In genomic region chr12:22529281-22530060, GRCh38 we compare ENCODE assay signal across 9 cellular contexts. TPM values are rescaled to one million over a fixed set of nuclear protein-coding genes. Genes with fewer than 3 reads are reported as not detected.
DNase-seq lines count a peak whose midpoint lies in the region; ATAC-seq, FAIRE-seq and TF ChIP-seq lines count a peak whose summit lies in the region.
"Had no signal": no experiment of that assay in that cellular context is flagged by ENCODE, and none has a peak within 500 bp of the region (broad histone marks: within the 10 kb centered on the region; RNA-seq: fewer than 3 reads in every experiment).

No MANE protein-coding gene starts in this region.

- H3K4me2 ChIP-seq in A549: no peak overlapping the region

- TF ChIP-seq POLR2A in A549 (IDR thresholded peaks at IDR 0.05; ENCODE audit: low read length) (no peak), body of pancreas (IDR thresholded peaks at IDR 0.05) (no peak), lower leg skin (IDR thresholded peaks at IDR 0.05) (no peak)

- H3K36me3 ChIP-seq in body of pancreas (replicated peaks in 1 of 2; ENCODE audit: insufficient read depth in 1 of 2, low read depth in 2 of 2): no peaks in the 10 kb centered on the region

- peaks cover 33% of the 10 kb centered on the region for H3K36me3 Mint-ChIP-seq in HFFc6 (ENCODE audit: low read depth)
- peaks cover 0 to 60% (median 21%) of the 10 kb centered on the region in 3 donors for H3K36me3 Mint-ChIP-seq in naive thymus-derived CD8-positive, alpha-beta T cell

- DNase-seq in A549 (ENCODE audit: low read depth in 1 of 2, low spot score in 1 of 2) (peak; percentile 19 to 62), GM03348 (ENCODE audit: low spot score) (peak; percentile 23), HFFc6 (peak; percentile 35), NCI-H1436 treated with DMSO at 0.1 percent for 48 hours (lab: John Stamatoyannopoulos, UW) (peak; percentile 10), body of pancreas (no peak), NCI-H2029 (lab: John Stamatoyannopoulos, UW) (no peak), lower leg skin (ENCODE audit: low spot score in 2 of 2) (no peak)
- DNase-seq in naive thymus-derived CD8-positive, alpha-beta T cell: peak in 3 of 10 donors; percentile 37 to 52 (median 51)
- DNase-seq: left cardiac atrium had no signal

- peak; percentile 67 for TF ChIP-seq RAD21 in A549 (conservative IDR thresholded peaks at IDR 0.05 in 1 of 2, IDR thresholded peaks at IDR 0.05 in 1 of 2)

- FAIRE-seq in A549 (lab: Jason Lieb, UNC): peak; percentile 32

- H3K4me1 ChIP-seq in A549 (peaks cover 25% of the 10 kb centered on the region; the same call in 2 of the 3 replicates), body of pancreas (no peaks in the 10 kb centered on the region)

- H3K27me3 ChIP-seq in body of pancreas: no peaks in the 10 kb centered on the region

- 0 out of 2 replicates have a peak, but pooled peaks cover 4% of the 10 kb centered on the region for H3K9me3 Mint-ChIP-seq in HFFc6
- H3K9me3 Mint-ChIP-seq in naive thymus-derived CD8-positive, alpha-beta T cell: no peaks in the 10 kb centered on the region

- intact Hi-C loops in body of pancreas (cut with DNase I) (no loop called here), lower leg skin (cut with DNase I; ENCODE audit: low total_unique reads) (no loop called here)

- H3K27ac Mint-ChIP-seq in HFFc6: peak overlapping the region; percentile 90
- H3K27ac Mint-ChIP-seq in naive thymus-derived CD8-positive, alpha-beta T cell: peak overlapping the region in 2 of 10 donors; percentile 29 to 46

- TF ChIP-seq CTCF in A549 (IDR thresholded peaks at IDR 0.05) (peak; percentile 59), HFFc6 (IDR thresholded peaks at IDR 0.05) (peak; percentile 76), body of pancreas (IDR thresholded peaks at IDR 0.05) (peak in 6 of 7 experiments; percentile 28 to 56 (median 46)), lower leg skin (IDR thresholded peaks at IDR 0.05) (no peak)

- H3K27ac ChIP-seq in A549 (no peak overlapping the region), body of pancreas (no peak overlapping the region)

- H3K9me3 ChIP-seq in A549 (peaks cover 16% of the 10 kb centered on the region), body of pancreas (no peaks in the 10 kb centered on the region)

- peaks cover 49% of the 10 kb centered on the region for H3K4me1 Mint-ChIP-seq in HFFc6 (ENCODE audit: low read depth)
- peaks cover 6 to 15% (median 8%) of the 10 kb centered on the region in 4 donors for H3K4me1 Mint-ChIP-seq in naive thymus-derived CD8-positive, alpha-beta T cell

- 80% methylated on average over 3 of the region's 3 CpGs for WGBS in A549 (ENCODE audit: missing lambda C conversion rate)
- 89 to 95% methylated on average over 3 of the region's 3 CpGs for WGBS in body of pancreas, 2 donors
- 85 to 93% methylated on average over 3 of the region's 3 CpGs for WGBS in lower leg skin, 2 donors

- no peak for TF ChIP-seq EP300 in A549 (IDR thresholded peaks at IDR 0.05)

- H3K4me3 ChIP-seq in A549: no peak overlapping the region
- H3K4me3 ChIP-seq in body of pancreas: no peak overlapping the region
- H3K4me3 ChIP-seq in lower leg skin (ENCODE audit: low read depth, poor library complexity, severe bottlenecking): no peak overlapping the region

- POLR2A ChIA-PET in A549 (lab: Yijun Ruan, JAX): no interaction called here
- POLR2A ChIA-PET in naive thymus-derived CD8-positive, alpha-beta T cell (lab: Charles Lee): interaction anchor here (0.7 kb wide), 1 partner anchor 15 kb away, joined by 3 read pairs; the partner anchor contains the start of gene C2CD5

- ATAC-seq in A549 (peak; percentile 86 to 91), body of pancreas (no peak)
- ATAC-seq in naive thymus-derived CD8-positive, alpha-beta T cell: peak; percentile 87 to 88

- no peaks in the 10 kb centered on the region for H3K27me3 Mint-ChIP-seq in HFFc6 (ENCODE audit: insufficient read depth)
- no peaks in the 10 kb centered on the region for H3K27me3 Mint-ChIP-seq in naive thymus-derived CD8-positive, alpha-beta T cell

- CTCF ChIA-PET in A549 (lab: Yijun Ruan, JAX): interaction anchor here (0.6 to 1.6 kb wide), 8 partner anchors 10 to 149 kb away, joined by 3 to 8 read pairs (median 4); partner anchors contain the start of genes C2CD5 and ETNK1

- H3K4me3 Mint-ChIP-seq in HFFc6: peak overlapping the region; percentile 20
- H3K4me3 Mint-ChIP-seq in naive thymus-derived CD8-positive, alpha-beta T cell: no peak overlapping the region

TF ChIP-seq in A549, 52 proteins besides CTCF, POLR2A, EP300 and RAD21:
- TF ChIP-seq SMC3 (IDR thresholded peaks at IDR 0.05) (peak; percentile 57), RFX5 (IDR thresholded peaks at IDR 0.05) (no peak)

RNA-seq across cellular contexts. Expression of gene C2CD5, which starts 14.9 kb away (rescaled TPM):
- polyA plus RNA-seq in A549 (2011; rRNA removed) (35.2 and 39.7 TPM in 2 replicates), A549 (2017; fragmentation: RNase III; extraction: RNeasy Plus Mini Kit Qiagen cat#74134 plus additional on column Dnase treatment) (13.6 to 14.3 TPM (median 14.1 TPM) in 3 replicates)
- polyA plus RNA-seq in A549 (2012; cell fraction: cytosol; rRNA removed): 7.6 and 8.6 TPM in 2 replicates
- 7.1 and 9.7 TPM in 2 replicates for polyA plus RNA-seq in A549 (2012; cell fraction: nucleus; rRNA removed)
- 27.0 and 27.6 TPM in 2 replicates for polyA minus RNA-seq in A549 (2011; rRNA and poly(A)+ RNA removed)
- total RNA-seq in HFFc6 (2021; fragmentation: NEBNext Ultra II Directional; extraction: Animal tissue kit (Norgen Biotek cat#: 25700)): 10 to 100 TPM; 17.7 to 23.1 (median 20.7) TPM
- total RNA-seq in body of pancreas (10 to 100 TPM; 12.2 to 32.9 TPM), lower leg skin (10 to 100 TPM; 19.3 to 22.6 (median 19.9) TPM)
- total RNA-seq in naive thymus-derived CD8-positive, alpha-beta T cell: 10 to 100 TPM; 43.3 to 44.2 TPM
- 10 to 100 TPM; 10.1 to 16.7 (median 13.3) TPM for polyA plus RNA-seq in naive thymus-derived CD8-positive, alpha-beta T cell

Comparison
In these comparisons a context has a peak if more than half of its experiments do, and no peak if none do; other contexts are left out.
1. DNase-seq: peak in A549 (2 of 2), GM03348 (single experiment), HFFc6 (single experiment) and NCI-H1436 treated with DMSO at 0.1 percent for 48 hours (single experiment); none in body of pancreas (0 of 4), NCI-H2029 (single experiment) and lower leg skin (0 of 2).
2. CTCF ChIP-seq: peak in A549 (single experiment), HFFc6 (single experiment) and body of pancreas (6 of 7); none in lower leg skin (0 of 3).